Comparison of ENCODE assay signal across 7 cellular contexts in the genomic region with DNA sequence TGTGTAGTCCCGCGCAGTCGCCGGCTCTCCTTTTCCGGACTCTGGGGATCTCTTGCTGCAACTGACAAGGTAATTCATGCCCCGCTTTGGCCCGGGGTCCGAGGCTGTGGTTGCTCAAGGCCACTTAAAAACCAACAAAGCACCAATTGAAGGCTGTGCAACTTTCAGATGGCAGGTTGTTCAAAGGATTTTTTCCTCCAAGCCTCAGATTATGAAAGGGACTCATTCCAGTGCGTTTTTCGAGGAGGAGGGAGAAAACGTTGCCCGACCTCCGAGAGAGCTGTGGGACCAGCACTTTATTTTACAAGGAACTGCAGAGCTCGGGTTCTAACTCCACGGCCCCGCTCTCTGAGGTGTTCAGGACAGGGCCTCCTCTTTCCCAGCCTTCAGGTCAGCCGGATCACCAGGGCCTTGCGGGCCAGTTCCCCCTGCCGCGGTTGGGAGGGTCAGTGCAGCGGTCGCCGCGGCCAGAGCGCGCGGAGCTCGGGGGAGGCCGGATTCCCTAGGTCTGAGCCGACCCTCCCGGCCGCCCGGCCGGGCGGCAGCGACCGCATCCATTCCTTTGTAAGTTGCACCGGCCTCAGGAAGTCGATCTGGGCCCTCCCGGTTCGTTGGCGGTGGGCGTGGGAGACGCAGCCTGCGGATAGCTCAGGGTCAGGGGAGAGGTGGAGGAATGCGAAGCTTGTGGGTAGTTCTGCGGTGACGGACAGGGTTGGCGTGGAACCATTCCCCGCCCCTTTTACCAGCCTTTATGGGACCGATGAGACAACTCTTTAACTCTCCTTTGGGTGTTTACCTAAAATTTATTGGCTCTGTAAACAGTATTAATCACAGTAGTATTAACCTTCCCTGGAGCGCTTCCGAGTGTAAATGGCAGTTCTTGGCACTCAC. TPM values are rescaled to one million over a fixed set of nuclear protein-coding genes. Genes with fewer than 3 reads are reported as not detected.
DNase-seq lines count a peak whose midpoint lies in the region; ATAC-seq, FAIRE-seq and TF ChIP-seq lines count a peak whose summit lies in the region.

No MANE protein-coding gene starts in this region.

- H3K4me3 ChIP-seq in GM12865 (ENCODE audit: low read depth, low read length) (peak overlapping the region; percentile 82), K562 (no peak overlapping the region), iPS DF 6.9 (ENCODE audit: low read length) (peak overlapping the region; percentile 79), retinal pigment epithelial cell (ENCODE audit: low read length) (peak overlapping the region; percentile 87)

- no peaks in the 10 kb centered on the region for H4K20me1 ChIP-seq in K562 (replicated peaks; ENCODE audit: control insufficient read depth, insufficient read depth, low read length)

- POLR2A ChIA-PET in K562 (lab: Yijun Ruan, JAX) = no interaction called here

- 0 out of 2 replicates have a peak overlapping the region, but pooled peaks have one; percentile 6 for H2AFZ ChIP-seq in K562 (ENCODE audit: low read depth, low read length)

- CTCF ChIA-PET in K562 (lab: Yijun Ruan, JAX; ENCODE audit: low intra/inter-chr PET ratio) = no interaction called here

- DNase-seq in GM12865 (ENCODE audit: low read depth) = no peak
- DNase-seq in NCI-H69 (lab: John Stamatoyannopoulos, UW) = peak; percentile 31
- DNase-seq in K562 (ENCODE audit: extremely low read depth in 1 of 4, low spot score in 3 of 4) = peak in 2 of 4 experiments; percentile 14 to 39
- DNase-seq in iPS DF 6.9 (ENCODE audit: low read depth, low spot score) = no peak
- no peak for DNase-seq in retinal pigment epithelial cell (ENCODE audit: low read depth)

- intact Hi-C loops in K562 (cut with micrococcal nuclease) = no loop called here

- no peak overlapping the region for H3K9ac ChIP-seq in K562 (ENCODE audit: insufficient read depth in 1 of 2, low read depth in 2 of 2, low read length in 2 of 2)

- 0 out of 2 replicates have a peak overlapping the region, but pooled peaks have one; percentile 5 for H3K4me2 ChIP-seq in K562 (ENCODE audit: insufficient read depth, low read length)

- TF ChIP-seq CTCF in GM12865 (IDR thresholded peaks at IDR 0.05; ENCODE audit: insufficient read depth, low read depth, low read length, missing control alignments) = no peak
- TF ChIP-seq CTCF in K562 (IDR thresholded peaks at IDR 0.05 in 2 of 3, conservative IDR thresholded peaks at IDR 0.05 in 1 of 3; ENCODE audit: insufficient read depth in 2 of 3, low read depth in 1 of 3, low read length in 3 of 3) = no peak
- no peak for TF ChIP-seq CTCF in retinal pigment epithelial cell (conservative IDR thresholded peaks at IDR 0.05; ENCODE audit: low read depth, low read length)

- no peak for FAIRE-seq in K562 (lab: Jason Lieb, UNC)

- H3K9me3 ChIP-seq in K562 (replicated peaks; ENCODE audit: control insufficient read depth, insufficient read depth, low read depth, low read length) (no peaks in the 10 kb centered on the region), iPS DF 6.9 (ENCODE audit: control insufficient read depth, insufficient read depth, low read length) (no peaks in the 10 kb centered on the region)

- ATAC-seq in K562 (peak; percentile 16; the same call in 2 of the 3 replicates), HG02798 (IDR thresholded peaks at IDR 0.05; ENCODE audit: poor library complexity, unreplicated experiment) (no peak), HG03095 (IDR thresholded peaks at IDR 0.05; ENCODE audit: unreplicated experiment) (no peak)

- 15% methylated on average over 52 of the region's 53 CpGs for WGBS in K562 (ENCODE audit: insufficient coverage, low coverage, missing lambda C conversion rate)
- no CpG with 5 or more reads among the region's 53 CpGs for WGBS in iPS DF 6.9 (ENCODE audit: insufficient coverage, insufficient read length)

- no peaks in the 10 kb centered on the region for H3K79me2 ChIP-seq in K562 (ENCODE audit: control insufficient read depth, insufficient read depth, low read length)

- H3K27ac ChIP-seq in K562 (ENCODE audit: extremely low read depth, low read depth, low read length) (no peak overlapping the region), iPS DF 6.9 (ENCODE audit: low read length) (no peak overlapping the region)

- BruUV-seq in K562 (replicated peaks; lab: Mats Ljungman, UMichigan) = no TSS peak

- TF ChIP-seq EP300 in K562 (IDR thresholded peaks at IDR 0.05; ENCODE audit: low read length) = no peak

- H3K36me3 ChIP-seq in K562 (ENCODE audit: control insufficient read depth, insufficient read depth, low read length) (no peaks in the 10 kb centered on the region), iPS DF 6.9 (ENCODE audit: control insufficient read depth, insufficient read depth, low read length) (no peaks in the 10 kb centered on the region)

- no peak for TF ChIP-seq POLR2A in K562 (conservative IDR thresholded peaks at IDR 0.05)

- in situ Hi-C loops in K562 (cut with MboI) = no loop called here

- no peaks in the 10 kb centered on the region for H3K9me1 ChIP-seq in K562 (ENCODE audit: control insufficient read depth, insufficient read depth, low read length)

- H3K27me3 ChIP-seq in K562 (ENCODE audit: control insufficient read depth in 2 of 2, insufficient read depth in 2 of 2, low read length in 2 of 2) (peaks cover 34 to 35% of the 10 kb centered on the region in 2 experiments), iPS DF 6.9 (ENCODE audit: control insufficient read depth, insufficient read depth, low read length) (no peaks in the 10 kb centered on the region)

- no peak for TF ChIP-seq RAD21 in K562 (CRISPR knock-in tag; conservative IDR thresholded peaks at IDR 0.05 in 1 of 2, IDR thresholded peaks at IDR 0.05 in 1 of 2)

- H3K4me1 ChIP-seq in K562 (replicated peaks in 1 of 2; ENCODE audit: control insufficient read depth in 2 of 2, insufficient read depth in 2 of 2, low read length in 2 of 2) = peaks cover 0 to 27% of the 10 kb centered on the region in 2 experiments; a peak in 3 of 5 replicates
- no peaks in the 10 kb centered on the region for H3K4me1 ChIP-seq in iPS DF 6.9 (ENCODE audit: control insufficient read depth, insufficient read depth, low read length)

TF ChIP-seq in K562, 482 proteins besides CTCF, POLR2A, EP300 and RAD21:
- no peak for TF ChIP-seq ZNF764 (CRISPR knock-in tag; IDR thresholded peaks at IDR 0.05; ENCODE audit: low read depth)
- peak; percentile 23; the same call in 1 of the 2 replicates for TF ChIP-seq PHF8 (IDR thresholded peaks at IDR 0.05; ENCODE audit: borderline replicate concordance, low read length)
- TF ChIP-seq EZH2 (IDR thresholded peaks at IDR 0.05; ENCODE audit: borderline replicate concordance, low read depth, low read length) = peak; percentile 14; the same call in 1 of the 2 replicates
- 0 out of 2 replicates have a peak, but pooled peaks have one; percentile 28 for TF ChIP-seq LCOR (CRISPR knock-in tag; IDR thresholded peaks at IDR 0.05)
- TF ChIP-seq SIX5 (IDR thresholded peaks at IDR 0.05; ENCODE audit: borderline replicate concordance in 1 of 2, insufficient read depth in 1 of 2, low read depth in 1 of 2, low read length in 2 of 2) = no peak
- TF ChIP-seq RBBP5 (IDR thresholded peaks at IDR 0.05; ENCODE audit: borderline replicate concordance, insufficient read depth, low read length, poor library complexity, severe bottlenecking) = no peak
- peak; percentile 59 for TF ChIP-seq CXXC5 (CRISPR knock-in tag; IDR thresholded peaks at IDR 0.05)
- TF ChIP-seq, protein P1, sequence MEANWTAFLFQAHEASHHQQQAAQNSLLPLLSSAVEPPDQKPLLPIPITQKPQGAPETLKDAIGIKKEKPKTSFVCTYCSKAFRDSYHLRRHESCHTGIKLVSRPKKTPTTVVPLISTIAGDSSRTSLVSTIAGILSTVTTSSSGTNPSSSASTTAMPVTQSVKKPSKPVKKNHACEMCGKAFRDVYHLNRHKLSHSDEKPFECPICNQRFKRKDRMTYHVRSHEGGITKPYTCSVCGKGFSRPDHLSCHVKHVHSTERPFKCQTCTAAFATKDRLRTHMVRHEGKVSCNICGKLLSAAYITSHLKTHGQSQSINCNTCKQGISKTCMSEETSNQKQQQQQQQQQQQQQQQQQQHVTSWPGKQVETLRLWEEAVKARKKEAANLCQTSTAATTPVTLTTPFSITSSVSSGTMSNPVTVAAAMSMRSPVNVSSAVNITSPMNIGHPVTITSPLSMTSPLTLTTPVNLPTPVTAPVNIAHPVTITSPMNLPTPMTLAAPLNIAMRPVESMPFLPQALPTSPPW (CRISPR knock-in tag; IDR thresholded peaks at IDR 0.05) = 0 out of 2 replicates have a peak, but pooled peaks have one; percentile 6
- no peak for TF ChIP-seq TAF9B (IDR thresholded peaks at IDR 0.05; ENCODE audit: partially characterized antibody)
- TF ChIP-seq ZBTB1 (CRISPR knock-in tag; IDR thresholded peaks at IDR 0.05; ENCODE audit: borderline replicate concordance, low read depth) = peak; percentile 85; the same call in 1 of the 2 replicates
- TF ChIP-seq HIVEP1 (CRISPR knock-in tag; IDR thresholded peaks at IDR 0.05) = no peak

RNA-seq across cellular contexts. Expression of a gene that starts 1.6 kb away (rescaled TPM):
- total RNA-seq in K562 (2011; cell fraction: chromatin; rRNA removed; ENCODE audit: low replicate concordance) = 4.6 and 11.3 TPM in 2 replicates
- total RNA-seq in K562 (2011; cell fraction: nucleolus; rRNA removed) = 2.4 and 2.8 TPM in 2 replicates
- 3.5 and 3.8 TPM in 2 replicates for total RNA-seq in K562 (2011; cell fraction: nucleoplasm; rRNA removed)
- total RNA-seq in K562 (2014; rRNA removed) = 10.0 and 10.4 TPM in 2 replicates
- 11.5 and 15.9 TPM in 2 replicates for total RNA-seq in K562 (2014; rRNA removed; fragmentation: Illumina TruSeq; extraction: Trizol)
- 20.5 and 22.4 TPM in 2 replicates for total RNA-seq in K562 (2015; rRNA removed; fragmentation: Illumina TruSeq; extraction: Trizol)
- 10.4 and 12.0 TPM in 2 replicates for total RNA-seq in K562 (2021)
- 1.2 and 1.9 TPM in 2 replicates for polyA plus RNA-seq in K562 (2011; rRNA removed)
- polyA plus RNA-seq in K562 (2011; cell fraction: cytosol; rRNA removed) = 0.49 and 1.3 TPM in 2 replicates
- polyA plus RNA-seq in K562 (2011; cell fraction: nucleus; rRNA removed) = 2.2 and 3.4 TPM in 2 replicates
- polyA plus RNA-seq in K562 (2012) = 10.6 and 11.6 TPM in 2 replicates
- polyA plus RNA-seq in K562 (2014; fragmentation: Illumina TruSeq; extraction: Trizol) = 10.5 and 15.1 TPM in 2 replicates
- polyA plus RNA-seq in K562 (2014; fragmentation: Nextera tagmentation; extraction: Ambion mirVana) = 1 to 10 TPM in 1 of 2 experiments, under 1 TPM in 1; 0.94 to 2.1 TPM
- 6.2 and 7.1 TPM in 2 replicates for polyA plus RNA-seq in K562 (2014; rRNA removed)
- polyA minus RNA-seq in K562 (2011; rRNA and poly(A)+ RNA removed) = 4.3 and 8.3 TPM in 2 replicates
- 1.4 and 1.8 TPM in 2 replicates for polyA minus RNA-seq in K562 (2011; cell fraction: cytosol; rRNA and poly(A)+ RNA removed)
- 5.0 and 9.2 TPM in 2 replicates for polyA minus RNA-seq in K562 (2011; cell fraction: nucleus; rRNA and poly(A)+ RNA removed)
